Comparison of ENCODE assay signal across 14 cellular contexts in the genomic region with DNA sequence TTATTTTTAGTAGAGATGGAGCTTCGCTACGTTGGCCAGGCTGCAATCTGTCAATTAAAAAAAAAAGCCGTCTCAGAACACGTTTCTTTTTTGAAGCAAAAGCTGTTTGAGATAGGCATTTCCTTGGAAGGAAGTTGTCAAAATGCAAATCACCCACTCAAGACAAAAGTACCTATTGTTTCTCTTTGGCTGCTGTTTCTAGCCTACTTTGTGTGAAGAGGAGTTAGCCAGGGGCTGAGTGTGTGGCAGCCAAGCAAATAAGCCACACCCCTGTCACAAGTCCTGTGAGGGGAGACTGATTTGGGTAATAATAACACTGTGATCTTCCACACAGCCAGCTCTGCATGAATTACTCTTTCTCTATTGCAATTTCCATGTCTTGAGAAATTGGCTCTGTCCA. TPM values are rescaled to one million over a fixed set of nuclear protein-coding genes. Genes with fewer than 3 reads are reported as not detected.
DNase-seq lines count a peak whose midpoint lies in the region; ATAC-seq, FAIRE-seq and TF ChIP-seq lines count a peak whose summit lies in the region.
"Had no signal": no experiment of that assay in that cellular context is flagged by ENCODE, and none has a peak within 500 bp of the region (broad histone marks: within the 10 kb centered on the region; RNA-seq: fewer than 3 reads in every experiment).

No MANE protein-coding gene starts in this region.

- H3K4me2 ChIP-seq in BLaER1: peak overlapping the region; percentile 71
- H3K4me2 ChIP-seq in HepG2 (ENCODE audit: low read depth, low read length): no peak overlapping the region

- H3K9me3 ChIP-seq in BLaER1 (0 out of 2 replicates have a peak, but pooled peaks cover under 1% of the 10 kb centered on the region), HepG2 (ENCODE audit: low read length) (no peaks in the 10 kb centered on the region), kidney (ENCODE audit: control insufficient read depth in 1 of 2, low read length in 2 of 2) (peaks cover 0 to 5% of the 10 kb centered on the region in 2 donors)

- peak; percentile 88 for ATAC-seq in GM19035 (IDR thresholded peaks at IDR 0.05; ENCODE audit: unreplicated experiment)
- ATAC-seq in HG02938 (IDR thresholded peaks at IDR 0.05; ENCODE audit: unreplicated experiment): peak; percentile 58
- ATAC-seq in HepG2: no peak
- ATAC-seq in HG03097 (IDR thresholded peaks at IDR 0.05; ENCODE audit: low FRiP score, unreplicated experiment): no peak
- ATAC-seq: activated CD8-positive, alpha-beta T cell treated with anti-CD3 and anti-CD28 coated beads, Interleukin-2, amount 10 ng/mL, durations not matched to agents 7 days and 5 days; left colon; SK-N-SH treated with all-trans-retinoic acid at 6 μM for 48 hours had no signal

- H3K79me2 ChIP-seq in HepG2 (ENCODE audit: insufficient read depth, low read length): no peaks in the 10 kb centered on the region

- CTCF ChIA-PET in HepG2 (lab: Yijun Ruan, JAX; ENCODE audit: low intra/inter-chr PET ratio, low total read pairs): no interaction called here

- peaks cover 13% of the 10 kb centered on the region for H3K27me3 Mint-ChIP-seq in osteocyte (ENCODE audit: unreplicated experiment)
- H3K27me3 Mint-ChIP-seq: progenitor cell of endocrine pancreas had no signal

- TF ChIP-seq POLR2A in HepG2 (IDR thresholded peaks at IDR 0.05; ENCODE audit: insufficient read depth in 1 of 2, low read depth in 2 of 2, low read length in 2 of 2): no peak

- H3K36me3 ChIP-seq in BLaER1: no peaks in the 10 kb centered on the region
- no peaks in the 10 kb centered on the region for H3K36me3 ChIP-seq in HepG2 (replicated peaks in 1 of 2; ENCODE audit: control insufficient read depth in 1 of 2, insufficient read depth in 2 of 2, low read length in 2 of 2)
- no peaks in the 10 kb centered on the region for H3K36me3 ChIP-seq in kidney (ENCODE audit: control insufficient read depth in 1 of 2, insufficient read depth in 2 of 2, low read length in 2 of 2)

- H3K4me3 ChIP-seq in BLaER1: peak overlapping the region; percentile 53
- H3K4me3 ChIP-seq in HepG2 (replicated peaks in 1 of 3; ENCODE audit: insufficient read depth in 1 of 3, low read depth in 2 of 3, low read length in 3 of 3): no peak overlapping the region
- H3K4me3 ChIP-seq in kidney (ENCODE audit: low read length in 2 of 2): no peak overlapping the region

- H3K36me3 Mint-ChIP-seq in osteocyte (ENCODE audit: unreplicated experiment): peaks cover 2% of the 10 kb centered on the region

- POLR2A ChIA-PET in HepG2 (lab: Yijun Ruan, JAX): no interaction called here

- in situ Hi-C loops in HepG2 (cut with HindIII; ENCODE audit: extremely low pct_ligation_motif_present, low pct_unique_long_range_greater_than_20kb): no loop called here

- FAIRE-seq in HepG2 (lab: Jason Lieb, UNC) (no peak), kidney (lab: Jason Lieb, UNC) (no peak)

- H3K27ac Mint-ChIP-seq in osteocyte (ENCODE audit: unreplicated experiment): no peak overlapping the region
- H3K27ac Mint-ChIP-seq: activated CD8-positive, alpha-beta T cell treated with anti-CD3 and anti-CD28 coated beads, Interleukin-2, amount 10 ng/mL, durations not matched to agents 7 days and 5 days; progenitor cell of endocrine pancreas had no signal

- H4K20me1 ChIP-seq in BLaER1 (no peaks in the 10 kb centered on the region), HepG2 (ENCODE audit: insufficient read depth, low read length) (no peaks in the 10 kb centered on the region)

- H3K27me3 ChIP-seq in BLaER1 (no peaks in the 10 kb centered on the region), HepG2 (ENCODE audit: control insufficient read depth in 1 of 2, insufficient read depth in 2 of 2, low read length in 2 of 2) (peaks cover 0 to 18% of the 10 kb centered on the region in 2 experiments; a peak in 1 of 5 replicates)

- 29% methylated on average over 4 of the region's 4 CpGs for WGBS in HepG2 (ENCODE audit: low lambda C conversion rate)

- peaks cover 5% of the 10 kb centered on the region for H3K9me3 Mint-ChIP-seq in osteocyte (ENCODE audit: unreplicated experiment)

- TF ChIP-seq EP300 in HepG2 (IDR thresholded peaks at IDR 0.05; ENCODE audit: low read depth in 2 of 2, low read length in 2 of 2): no peak
- TF ChIP-seq EP300 in HepG2 (CRISPR knock-in tag; IDR thresholded peaks at IDR 0.05; ENCODE audit: borderline replicate concordance): no peak

- H3K27ac ChIP-seq in BLaER1: peak overlapping the region; percentile 42
- H3K27ac ChIP-seq in HepG2 (ENCODE audit: extremely low read length, insufficient read depth, low read length): no peak overlapping the region
- H3K27ac ChIP-seq in kidney (ENCODE audit: low read depth in 2 of 2, low read length in 2 of 2): no peak overlapping the region

- no peak overlapping the region for H2AFZ ChIP-seq in HepG2 (ENCODE audit: low read length)

- intact Hi-C loops in HepG2 (cut with micrococcal nuclease; ENCODE audit: unreplicated experiment) (no loop called here), kidney (cut with DNase I) (no loop called here)

- TF ChIP-seq RAD21 in HepG2 (CRISPR knock-in tag; IDR thresholded peaks at IDR 0.05): no peak

- H3K4me1 ChIP-seq in BLaER1 (peaks cover 45% of the 10 kb centered on the region), HepG2 (ENCODE audit: insufficient read depth, low read length) (no peaks in the 10 kb centered on the region), kidney (ENCODE audit: control insufficient read depth in 1 of 2, insufficient read depth in 1 of 2, low read depth in 1 of 2, low read length in 2 of 2) (no peaks in the 10 kb centered on the region)

- H3K9ac ChIP-seq in BLaER1 (peak overlapping the region; percentile 25; the same call in 1 of the 2 replicates), HepG2 (ENCODE audit: insufficient read depth, low read depth, low read length) (no peak overlapping the region), kidney (ENCODE audit: low read length in 2 of 2) (no peak overlapping the region)

- DNase-seq in astrocyte of the hippocampus (ENCODE audit: low read depth, low spot score) (peak; percentile 33), HepG2 (ENCODE audit: low spot score) (no peak), kidney (no peak), osteocyte (ENCODE audit: extremely low spot score, unreplicated experiment) (no peak)
- DNase-seq: activated CD8-positive, alpha-beta T cell treated with anti-CD3 and anti-CD28 coated beads, Interleukin-2, amount 10 ng/mL, durations not matched to agents 7 days and 5 days; amniotic stem cell; left colon; NCI-H69 had no signal

- H3K4me3 Mint-ChIP-seq in osteocyte (ENCODE audit: unreplicated experiment): no peak overlapping the region
- H3K4me3 Mint-ChIP-seq: activated CD8-positive, alpha-beta T cell treated with anti-CD3 and anti-CD28 coated beads, Interleukin-2, amount 10 ng/mL, durations not matched to agents 7 days and 5 days had no signal

- TF ChIP-seq CTCF in HepG2 (CRISPR knock-in tag; IDR thresholded peaks at IDR 0.05): no peak
- TF ChIP-seq CTCF in kidney (IDR thresholded peaks at IDR 0.05; ENCODE audit: borderline replicate concordance, extremely low read depth, insufficient read depth): no peak
- no peak for TF ChIP-seq CTCF in osteocyte (IDR thresholded peaks at IDR 0.05)

- no peaks in the 10 kb centered on the region for H3K4me1 Mint-ChIP-seq in osteocyte (ENCODE audit: unreplicated experiment)

- no TSS peak for BruUV-seq in HepG2 (replicated peaks; lab: Mats Ljungman, UMichigan)

TF ChIP-seq in HepG2, 621 proteins besides CTCF, POLR2A, EP300 and RAD21:
- TF ChIP-seq FIP1L1 (IDR thresholded peaks at IDR 0.05; ENCODE audit: borderline replicate concordance, insufficient read depth, low read depth, low read length): no peak
TF ChIP-seq in HepG2: peak in this region for 0.

RNA-seq across cellular contexts. Expression of a gene that starts 47.4 kb away (rescaled TPM):
- total RNA-seq in HepG2 (2016; rRNA removed; fragmentation: Illumina TruSeq; extraction: Trizol): 46.2 and 52.5 TPM in 2 replicates
- total RNA-seq in HepG2 (2016; cell fraction: cytosol; rRNA removed; fragmentation: Illumina TruSeq; extraction: Trizol; ENCODE audit: low read depth): 27.7 and 30.0 TPM in 2 replicates
- total RNA-seq in HepG2 (2016; cell fraction: insoluble cytoplasmic fraction; rRNA removed; fragmentation: Illumina TruSeq; extraction: Trizol): 47.6 and 48.2 TPM in 2 replicates
- total RNA-seq in HepG2 (2016; cell fraction: membrane; rRNA removed; fragmentation: Illumina TruSeq; extraction: Trizol): 32.2 and 33.8 TPM in 2 replicates
- total RNA-seq in HepG2 (2016; cell fraction: nucleus; rRNA removed; fragmentation: Illumina TruSeq; extraction: Trizol): 53.9 and 55.6 TPM in 2 replicates
- polyA plus RNA-seq in HepG2 (2011; rRNA removed): 38.4 and 57.8 TPM in 2 replicates
- polyA plus RNA-seq in HepG2 (2011; cell fraction: cytosol; rRNA removed): 14.1 and 14.3 TPM in 2 replicates
- 145 and 170 TPM in 2 replicates for polyA plus RNA-seq in HepG2 (2011; cell fraction: nucleus; rRNA removed)
- polyA plus RNA-seq in HepG2 (2012): 22.8 and 38.7 TPM in 2 replicates
- polyA plus RNA-seq in HepG2 (2016; cell fraction: cytosol; fragmentation: Illumina TruSeq; extraction: Trizol; ENCODE audit: low read depth): 7.6 and 7.8 TPM in 2 replicates
- polyA plus RNA-seq in HepG2 (2016; cell fraction: insoluble cytoplasmic fraction; fragmentation: Illumina TruSeq; extraction: Trizol; ENCODE audit: low read depth): 67.0 and 69.0 TPM in 2 replicates
- polyA plus RNA-seq in HepG2 (2016; cell fraction: membrane; fragmentation: Illumina TruSeq; extraction: Trizol; ENCODE audit: low read depth): 16.4 and 17.0 TPM in 2 replicates
- polyA plus RNA-seq in HepG2 (2016; cell fraction: nucleus; fragmentation: Illumina TruSeq; extraction: Trizol; ENCODE audit: insufficient read depth, low read depth): 142 and 148 TPM in 2 replicates
- polyA minus RNA-seq in HepG2 (2011; rRNA and poly(A)+ RNA removed; ENCODE audit: low replicate concordance): 12.0 and 26.4 TPM in 2 replicates
- polyA minus RNA-seq in HepG2 (2011; cell fraction: cytosol; rRNA and poly(A)+ RNA removed): 10.3 and 11.9 TPM in 2 replicates
- polyA minus RNA-seq in HepG2 (2011; cell fraction: nucleus; rRNA and poly(A)+ RNA removed): 40.2 and 48.7 TPM in 2 replicates
- 2.0 TPM for total RNA-seq in kidney
- 0.34 TPM for polyA plus RNA-seq in kidney (ENCODE audit: insufficient read depth, low read depth, low replicate concordance)
- total RNA-seq in osteocyte: 5.1 and 7.1 TPM in 2 replicates

Comparison
In these comparisons a context has a peak if more than half of its experiments do, and no peak if none do; other contexts are left out.
1. ATAC-seq: peak in GM19035 (single experiment) and HG02938 (single experiment); none in HepG2 (single experiment) and HG03097 (single experiment).